In genomic region chr2:143110759-143111428, GRCh38 we compare ENCODE assay signal across 8 cellular contexts. TPM values are rescaled to one million over a fixed set of nuclear protein-coding genes. Genes with fewer than 3 reads are reported as not detected.
DNase-seq lines count a peak whose midpoint lies in the region; ATAC-seq and TF ChIP-seq lines count a peak whose summit lies in the region.

No MANE protein-coding gene starts in this region.

- H3K27ac Mint-ChIP-seq in activated CD4-positive, alpha-beta T cell treated with anti-CD3 and anti-CD28 coated beads for 36 hours = peak overlapping the region; percentile 87

- no peaks in the 10 kb centered on the region for H3K36me3 Mint-ChIP-seq in activated CD4-positive, alpha-beta T cell treated with anti-CD3 and anti-CD28 coated beads for 36 hours (ENCODE audit: low read depth)

- peaks cover 42% of the 10 kb centered on the region for H3K4me1 Mint-ChIP-seq in activated CD4-positive, alpha-beta T cell treated with anti-CD3 and anti-CD28 coated beads for 36 hours

- ATAC-seq in GM18873 (IDR thresholded peaks at IDR 0.05; ENCODE audit: low FRiP score, unreplicated experiment) (peak; percentile 92), HG03135 (IDR thresholded peaks at IDR 0.05; ENCODE audit: unreplicated experiment) (peak; percentile 87)
- ATAC-seq in activated CD4-positive, alpha-beta T cell treated with anti-CD3 and anti-CD28 coated beads for 36 hours = peak; percentile 83

- POLR2A ChIA-PET in BJ (lab: Charles Lee) = no interaction called here
- POLR2A ChIA-PET in activated CD4-positive, alpha-beta T cell treated with anti-CD3 and anti-CD28 coated beads for 36 hours (lab: Charles Lee) = no interaction called here

- intact Hi-C loops in activated CD4-positive, alpha-beta T cell treated with anti-CD3 and anti-CD28 coated beads for 36 hours (cut with DNase I, micrococcal nuclease) = loop anchor here (1.0 to 10.0 kb wide), 7 partner anchors 18 to 354 kb away; partner anchors contain the start of gene ARHGAP15 (in 1 of the 2)

- CTCF ChIA-PET in BJ (lab: Yijun Ruan, JAX) = interaction anchor here (0.6 to 3.9 kb wide), 16 partner anchors 8 to 153 kb away, joined by 3 to 24 read pairs (median 4); no protein-coding TSS in a partner anchor
- CTCF ChIA-PET in activated CD4-positive, alpha-beta T cell treated with anti-CD3 and anti-CD28 coated beads for 36 hours (lab: Charles Lee) = interaction anchor here (0.5 to 6.4 kb wide), 42 partner anchors 10 to 274 kb away, joined by 3 to 120 read pairs (median 5); partner anchors contain the start of gene ARHGAP15

- no peak overlapping the region for H3K4me3 ChIP-seq in BJ (ENCODE audit: low read depth, low read length)

- no peaks in the 10 kb centered on the region for H3K27me3 ChIP-seq in BJ (ENCODE audit: control insufficient read depth, insufficient read depth, low read length)

- TF ChIP-seq CTCF in BJ (IDR thresholded peaks at IDR 0.05; ENCODE audit: insufficient read depth, low read depth, low read length) = peak; percentile 68

- H3K27me3 Mint-ChIP-seq in activated CD4-positive, alpha-beta T cell treated with anti-CD3 and anti-CD28 coated beads for 36 hours = no peaks in the 10 kb centered on the region

- no peaks in the 10 kb centered on the region for H3K36me3 ChIP-seq in BJ (ENCODE audit: control insufficient read depth, insufficient read depth, low read length)

- H3K4me3 Mint-ChIP-seq in activated CD4-positive, alpha-beta T cell treated with anti-CD3 and anti-CD28 coated beads for 36 hours = peak overlapping the region; percentile 42

- H3K9me3 Mint-ChIP-seq in activated CD4-positive, alpha-beta T cell treated with anti-CD3 and anti-CD28 coated beads for 36 hours (ENCODE audit: low read depth) = no peaks in the 10 kb centered on the region

- peak; percentile 4 for DNase-seq in BJ (ENCODE audit: low read depth)
- peak; percentile 91 to 93 for DNase-seq in NCI-H446 (lab: John Stamatoyannopoulos, UW)
- DNase-seq in activated CD4-positive, alpha-beta T cell treated with anti-CD3 and anti-CD28 coated beads for 36 hours = peak; percentile 79
- peak; percentile 66 for DNase-seq in dermis blood vessel endothelial cell
- DNase-seq in lung microvascular endothelial cell (ENCODE audit: low read depth in 2 of 2) = peak; percentile 52 to 62
- peak; percentile 23 to 43 for DNase-seq in stimulated activated CD8-positive, alpha-beta memory T cell treated with anti-CD3 and anti-CD28 coated beads, Interleukin-2, amount 100 ng/mL, for 48 hours (ENCODE audit: low read depth in 2 of 2)

RNA-seq across cellular contexts. Expression of gene ARHGAP15, which starts 18.3 kb away (rescaled TPM):
- not detected in 2 replicates for polyA plus RNA-seq in BJ (2011; rRNA removed)
- polyA minus RNA-seq in BJ (2011; rRNA and poly(A)+ RNA removed) = not detected in 2 replicates
- 10 to 100 TPM; 62.6 to 64.3 TPM for total RNA-seq in activated CD4-positive, alpha-beta T cell treated with anti-CD3 and anti-CD28 coated beads for 36 hours
- total RNA-seq in dermis blood vessel endothelial cell = not detected in 2 replicates
- not detected in 2 replicates for total RNA-seq in lung microvascular endothelial cell

Comparison
In these comparisons a context has a peak if more than half of its experiments do, and no peak if none do; other contexts are left out.
1. DNase-seq: peak in every context shown above with its lines; median percentile 92 in NCI-H446; 79 in activated CD4-positive, alpha-beta T cell treated with anti-CD3 and anti-CD28 coated beads for 36 hours; 66 in dermis blood vessel endothelial cell; 57 in lung microvascular endothelial cell; 33 in stimulated activated CD8-positive, alpha-beta memory T cell treated with anti-CD3 and anti-CD28 coated beads, Interleukin-2, amount 100 ng/mL, for 48 hours; 4 in BJ.
2. RNA of gene ARHGAP15, which starts 18.3 kb away (total RNA-seq): 62.6 to 64.3 TPM in activated CD4-positive, alpha-beta T cell treated with anti-CD3 and anti-CD28 coated beads for 36 hours; not detected in dermis blood vessel endothelial cell and not detected in lung microvascular endothelial cell; every median in the first group is over 10 times any median in the second.
3. Peak in every context shown above with its lines, with median percentiles within 50 percentile points of each other: ATAC-seq.